25 cellular contexts compared by ENCODE assay signal in the genomic region with DNA sequence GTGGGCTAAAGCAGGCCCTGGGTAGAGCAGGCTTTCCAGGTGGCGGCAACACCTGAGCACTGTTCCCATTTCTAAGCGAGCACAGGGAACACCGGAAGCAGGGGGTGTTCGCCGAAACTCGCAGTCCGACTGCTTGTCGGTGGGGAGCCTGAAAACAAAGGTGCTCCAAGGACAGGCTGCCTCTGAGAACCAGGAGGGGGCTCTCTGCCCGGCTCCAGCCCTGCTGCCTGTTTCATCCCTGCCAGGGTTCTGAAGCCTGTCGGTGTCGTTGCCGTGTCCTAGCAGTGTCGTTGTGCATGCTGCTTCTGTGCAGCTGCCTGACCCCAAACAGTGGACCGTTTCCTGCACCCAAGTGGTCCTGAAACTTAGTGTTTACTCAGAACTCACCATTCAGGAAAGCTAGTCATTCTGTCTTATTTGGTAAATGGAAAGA. TPM values are rescaled to one million over a fixed set of nuclear protein-coding genes. Genes with fewer than 3 reads are reported as not detected.
DNase-seq lines count a peak whose midpoint lies in the region; ATAC-seq, FAIRE-seq and TF ChIP-seq lines count a peak whose summit lies in the region.
"Had no signal": no experiment of that assay in that cellular context is flagged by ENCODE, and none has a peak within 500 bp of the region (broad histone marks: within the 10 kb centered on the region; RNA-seq: fewer than 3 reads in every experiment).

No MANE protein-coding gene starts in this region.

- H3K27me3 ChIP-seq in GM12878 (replicated peaks in 1 of 2; ENCODE audit: control insufficient read depth in 2 of 2, insufficient read depth in 2 of 2, low read length in 1 of 2) (no peaks in the 10 kb centered on the region), adrenal gland (no peaks in the 10 kb centered on the region)
- H3K27me3 ChIP-seq: neutrophil, SJCRH30 had no signal

- H3K9ac ChIP-seq in GM12878 (ENCODE audit: control insufficient read depth, insufficient read depth, low read length), result no peak overlapping the region

- no peaks in the 10 kb centered on the region for H3K27me3 Mint-ChIP-seq in activated naive CD4-positive, alpha-beta T cell treated with anti-CD3 and anti-CD28 coated beads for 36 hours (ENCODE audit: low read depth)
- no peaks in the 10 kb centered on the region for H3K27me3 Mint-ChIP-seq in activated naive CD4-positive, alpha-beta T cell treated with anti-CD3 and anti-CD28 coated beads, Interleukin-2, amount 10 ng/mL, durations not matched to agents 7 days and 5 days
- H3K27me3 Mint-ChIP-seq: B cell; stimulated activated naive CD8-positive, alpha-beta T cell treated with anti-CD3 and anti-CD28 coated beads, Interleukin-15, Interleukin-2, amounts not matched to agents 100 ng/mL and 50 ng/mL, for 24 hours; T-cell had no signal

- no peaks in the 10 kb centered on the region for H3K9me3 Mint-ChIP-seq in activated naive CD4-positive, alpha-beta T cell treated with anti-CD3 and anti-CD28 coated beads for 36 hours
- no peaks in the 10 kb centered on the region for H3K9me3 Mint-ChIP-seq in activated naive CD4-positive, alpha-beta T cell treated with anti-CD3 and anti-CD28 coated beads, Interleukin-2, amount 10 ng/mL, durations not matched to agents 7 days and 5 days
- H3K9me3 Mint-ChIP-seq: CD8-positive, alpha-beta memory T cell; stimulated activated naive CD8-positive, alpha-beta T cell treated with anti-CD3 and anti-CD28 coated beads, Interleukin-15, Interleukin-2, amounts not matched to agents 100 ng/mL and 50 ng/mL, for 24 hours; T-cell had no signal

- no peak for TF ChIP-seq RAD21 in GM12878 (IDR thresholded peaks at IDR 0.05; ENCODE audit: insufficient read depth, low read depth, low read length)

- H3K4me1 Mint-ChIP-seq in activated naive CD4-positive, alpha-beta T cell treated with anti-CD3 and anti-CD28 coated beads for 36 hours (ENCODE audit: low read depth), result no peaks in the 10 kb centered on the region
- H3K4me1 Mint-ChIP-seq in activated naive CD4-positive, alpha-beta T cell treated with anti-CD3 and anti-CD28 coated beads, Interleukin-2, amount 10 ng/mL, durations not matched to agents 7 days and 5 days, result no peaks in the 10 kb centered on the region
- H3K4me1 Mint-ChIP-seq: B cell; CD8-positive, alpha-beta memory T cell; T-cell had no signal

- DNase-seq in activated naive CD4-positive, alpha-beta T cell treated with anti-CD3 and anti-CD28 coated beads for 36 hours, result no peak
- DNase-seq in activated naive CD4-positive, alpha-beta T cell treated with anti-CD3 and anti-CD28 coated beads, Interleukin-2, amount 10 ng/mL, durations not matched to agents 7 days and 5 days, result no peak
- DNase-seq in GM12878 (ENCODE audit: low read depth, low spot score), result no peak
- peak; percentile 56 for DNase-seq in iPS-NIHi7 (ENCODE audit: extremely low spot score)
- no peak for DNase-seq in adrenal gland
- no peak for DNase-seq in KG1 (lab: John Stamatoyannopoulos, UW)
- DNase-seq: activated CD8-positive, alpha-beta T cell treated with anti-CD3 and anti-CD28 coated beads, Interleukin-2, amount 10 ng/mL, durations not matched to agents 7 days and 5 days; activated naive CD4-positive, alpha-beta T cell treated with Interleukin-2 at 50 U/mL for 16 hours; amniotic stem cell; CD8-positive, alpha-beta memory T cell; left colon; mammary epithelial cell; NCI-H146; NCI-H2107; NCI-H446; NCI-H774; SJCRH30; stimulated activated CD4-positive, alpha-beta T cell treated with anti-CD3 and anti-CD28 coated beads, Interleukin-15, amount 100 ng/mL, for 24 hours; T-cell had no signal

- CTCF ChIA-PET in activated naive CD4-positive, alpha-beta T cell treated with anti-CD3 and anti-CD28 coated beads for 36 hours (lab: Charles Lee), result interaction anchor here (0.7 to 1.2 kb wide), 2 partner anchors 126 to 317 kb away, joined by 3 read pairs; no protein-coding TSS in a partner anchor
- CTCF ChIA-PET in activated naive CD4-positive, alpha-beta T cell treated with anti-CD3 and anti-CD28 coated beads, Interleukin-2, amount 10 ng/mL, durations not matched to agents 7 days and 5 days (lab: Charles Lee), result no interaction called here
- CTCF ChIA-PET in GM12878 (lab: Yijun Ruan, JAX), result no interaction called here

- 83% methylated on average over 14 of the region's 14 CpGs for WGBS in GM12878 (ENCODE audit: insufficient coverage, insufficient replicate concordance, low lambda C conversion rate, missing lambda C conversion rate)
- WGBS in adrenal gland, 4 donors, result 68 to 85% (median 82%) methylated on average over 6 to 14 of the region's 14 CpGs

- no peak overlapping the region for H2AFZ ChIP-seq in GM12878 (ENCODE audit: control insufficient read depth, low read depth, low read length)

- TF ChIP-seq POLR2A in GM12878 (IDR thresholded peaks at IDR 0.05; ENCODE audit: low read depth, low read length), result no peak
- TF ChIP-seq POLR2A in adrenal gland (IDR thresholded peaks at IDR 0.05), result no peak

- no peaks in the 10 kb centered on the region for H4K20me1 ChIP-seq in GM12878 (ENCODE audit: control insufficient read depth, insufficient read depth)

- H3K4me3 ChIP-seq in GM12878, result no peak overlapping the region
- H3K4me3 ChIP-seq in adrenal gland, result no peak overlapping the region
- H3K4me3 ChIP-seq: prostate gland, SJCRH30 had no signal

- no peak for TF ChIP-seq EP300 in GM12878 (IDR thresholded peaks at IDR 0.05; ENCODE audit: borderline replicate concordance in 1 of 2, control insufficient read depth in 1 of 2, low read depth in 2 of 2, low read length in 2 of 2)

- no TSS peak for BruUV-seq in GM12878 (replicated peaks; lab: Mats Ljungman, UMichigan)

- no peak overlapping the region for H3K4me2 ChIP-seq in GM12878 (ENCODE audit: control insufficient read depth, insufficient read depth)

- peaks cover 32% of the 10 kb centered on the region for H3K36me3 Mint-ChIP-seq in activated naive CD4-positive, alpha-beta T cell treated with anti-CD3 and anti-CD28 coated beads for 36 hours (ENCODE audit: low read depth)
- peaks cover 50% of the 10 kb centered on the region for H3K36me3 Mint-ChIP-seq in activated naive CD4-positive, alpha-beta T cell treated with anti-CD3 and anti-CD28 coated beads, Interleukin-2, amount 10 ng/mL, durations not matched to agents 7 days and 5 days

- no peak for ATAC-seq in GM12878
- ATAC-seq in HG03432 (IDR thresholded peaks at IDR 0.05; ENCODE audit: unreplicated experiment), result no peak
- ATAC-seq: activated CD4-positive, CD25-positive, alpha-beta regulatory T cell treated with anti-CD3 and anti-CD28 coated beads, Interleukin-2, amount 50 U/mL, for 24 hours; activated CD8-positive, alpha-beta T cell treated with anti-CD3 and anti-CD28 coated beads, Interleukin-2, amount 10 ng/mL, durations not matched to agents 7 days and 5 days; left colon; T-cell had no signal

- H3K27ac ChIP-seq in GM12878 (ENCODE audit: control insufficient read depth, insufficient read depth), result no peak overlapping the region
- no peak overlapping the region for H3K27ac ChIP-seq in adrenal gland
- H3K27ac ChIP-seq: neutrophil, prostate gland, SJCRH30 had no signal

- in situ Hi-C loops in GM12878 (cut with MboI), result no loop called here

- RAD21 ChIA-PET in GM12878 (lab: Charles Lee; ENCODE audit: unreplicated experiment), result interaction anchor here (0.7 kb wide), 1 partner anchor 125 kb away, joined by 3 read pairs; no protein-coding TSS in a partner anchor

- H3K27ac Mint-ChIP-seq in activated naive CD4-positive, alpha-beta T cell treated with anti-CD3 and anti-CD28 coated beads for 36 hours, result peak overlapping the region; percentile 35
- no peak overlapping the region for H3K27ac Mint-ChIP-seq in activated naive CD4-positive, alpha-beta T cell treated with anti-CD3 and anti-CD28 coated beads, Interleukin-2, amount 10 ng/mL, durations not matched to agents 7 days and 5 days
- H3K27ac Mint-ChIP-seq: activated CD8-positive, alpha-beta T cell treated with anti-CD3 and anti-CD28 coated beads, Interleukin-2, amount 10 ng/mL, durations not matched to agents 7 days and 5 days; B cell; stimulated activated naive CD8-positive, alpha-beta T cell treated with anti-CD3 and anti-CD28 coated beads, Interleukin-15, Interleukin-2, amounts not matched to agents 100 ng/mL and 50 ng/mL, for 24 hours; T-cell had no signal

- no peak overlapping the region for H3K4me3 Mint-ChIP-seq in activated naive CD4-positive, alpha-beta T cell treated with anti-CD3 and anti-CD28 coated beads for 36 hours
- no peak overlapping the region for H3K4me3 Mint-ChIP-seq in activated naive CD4-positive, alpha-beta T cell treated with anti-CD3 and anti-CD28 coated beads, Interleukin-2, amount 10 ng/mL, durations not matched to agents 7 days and 5 days
- H3K4me3 Mint-ChIP-seq: activated CD8-positive, alpha-beta T cell treated with anti-CD3 and anti-CD28 coated beads, Interleukin-2, amount 10 ng/mL, durations not matched to agents 7 days and 5 days; B cell; CD8-positive, alpha-beta memory T cell; stimulated activated naive CD8-positive, alpha-beta T cell treated with anti-CD3 and anti-CD28 coated beads, Interleukin-15, Interleukin-2, amounts not matched to agents 100 ng/mL and 50 ng/mL, for 24 hours; T-cell had no signal

- peak; percentile 47 for FAIRE-seq in GM12878 (lab: Jason Lieb, UNC)

- H3K79me2 ChIP-seq in GM12878 (ENCODE audit: control insufficient read depth, insufficient read depth, low read length), result no peaks in the 10 kb centered on the region

- H3K36me3 ChIP-seq in GM12878 (ENCODE audit: control insufficient read depth in 2 of 2, insufficient read depth in 2 of 2, low read length in 1 of 2) (peaks cover 24 to 67% of the 10 kb centered on the region in 2 experiments), adrenal gland (replicated peaks in 1 of 2) (peaks cover 0 to 72% of the 10 kb centered on the region in 2 donors)

- H3K4me1 ChIP-seq in GM12878 (ENCODE audit: control insufficient read depth, insufficient read depth, low read length) (no peaks in the 10 kb centered on the region), adrenal gland (replicated peaks in 1 of 2) (no peaks in the 10 kb centered on the region)
- H3K4me1 ChIP-seq: prostate gland, SJCRH30 had no signal

- TF ChIP-seq CTCF in GM12878 (IDR thresholded peaks at IDR 0.05 in 2 of 3, conservative IDR thresholded peaks at IDR 0.05 in 1 of 3; ENCODE audit: control insufficient read depth in 2 of 3, extremely low read depth in 1 of 3, insufficient read depth in 1 of 3, low read depth in 3 of 3, low read length in 3 of 3) (no peak), adrenal gland (IDR thresholded peaks at IDR 0.05) (no peak)

- H3K9me3 ChIP-seq in GM12878 (replicated peaks; ENCODE audit: control insufficient read depth, insufficient read depth, low read length), result no peaks in the 10 kb centered on the region
- H3K9me3 ChIP-seq in adrenal gland (replicated peaks in 1 of 3), result no peaks in the 10 kb centered on the region
- H3K9me3 ChIP-seq: neutrophil, prostate gland, SJCRH30 had no signal

- SMC1A ChIA-PET in GM12878 (lab: Charles Lee; ENCODE audit: uncharacterized antibody, unreplicated experiment), result no interaction called here

- POLR2A ChIA-PET in GM12878 (lab: Charles Lee), result interaction anchor here (0.6 kb wide), 1 partner anchor 19 kb away, joined by 3 read pairs; no protein-coding TSS in a partner anchor

- intact Hi-C loops in activated naive CD4-positive, alpha-beta T cell treated with anti-CD3 and anti-CD28 coated beads for 36 hours (cut with micrococcal nuclease), result no loop called here
- intact Hi-C loops in GM12878 (cut with micrococcal nuclease; ENCODE audit: unreplicated experiment) (no loop called here), adrenal gland (cut with DNase I) (no loop called here)

RNA-seq across cellular contexts. Expression of gene CCNK, which starts 21.8 kb away (rescaled TPM):
- total RNA-seq in activated naive CD4-positive, alpha-beta T cell treated with anti-CD3 and anti-CD28 coated beads for 36 hours, result 10 to 100 TPM; 90.7 to 99.0 TPM
- total RNA-seq in GM12878 (2013; cell fraction: nucleolus; rRNA removed), result 120 and 141 TPM in 2 replicates
- total RNA-seq in GM12878 (2014; rRNA removed) (22.4 and 23.1 TPM in 2 replicates), GM12878 (2014; rRNA removed; fragmentation: Illumina TruSeq; extraction: Trizol) (14.1 and 18.3 TPM in 2 replicates), GM12878 (2021) (74.6 and 83.1 TPM in 2 replicates), adrenal gland (10 to 100 TPM in 7 of 8 donors, 1 to 10 TPM in 1; 9.9 to 39.5 (median 27.6) TPM)
- 38.0 TPM for polyA plus RNA-seq in GM12878 (2011; ENCODE audit: low read depth)
- polyA plus RNA-seq in GM12878 (2011; rRNA removed) (10.0 and 10.8 TPM in 2 replicates), GM12878 (2014; fragmentation: Illumina TruSeq; extraction: Trizol) (85.1 and 88.0 TPM in 2 replicates), GM12878 (2014; fragmentation: Nextera tagmentation; extraction: Ambion mirVana) (10 to 100 TPM; 15.5 to 21.2 TPM), GM12878 (2014; rRNA removed) (22.5 TPM in 2 replicates), GM12878 (2016; fragmentation: Nextera tagmentation; extraction: Ambion mirVana) (10 to 100 TPM; 31.2 to 32.6 TPM), adrenal gland (10 to 100 TPM; 12.2 to 44.3 (median 13.0) TPM)
- 19.7 and 25.6 TPM in 2 replicates for polyA plus RNA-seq in GM12878 (2011; cell fraction: cytosol; rRNA removed)
- polyA plus RNA-seq in GM12878 (2011; cell fraction: nucleus; rRNA removed), result 24.8 and 29.0 TPM in 2 replicates
- polyA plus RNA-seq in GM12878 (2012), result 53.6 and 58.8 TPM in 2 replicates
- 24.2 and 25.2 TPM in 2 replicates for polyA minus RNA-seq in GM12878 (2011; rRNA and poly(A)+ RNA removed)
- 19.4 and 24.3 TPM in 2 replicates for polyA minus RNA-seq in GM12878 (2011; cell fraction: cytosol; rRNA and poly(A)+ RNA removed)
- 33.4 and 37.2 TPM in 2 replicates for polyA minus RNA-seq in GM12878 (2011; cell fraction: nucleus; rRNA and poly(A)+ RNA removed)

RNA-seq across cellular contexts. Expression of gene SETD3, which starts 22.3 kb away (rescaled TPM):
- 10 to 100 TPM; 43.3 to 48.1 TPM for total RNA-seq in activated naive CD4-positive, alpha-beta T cell treated with anti-CD3 and anti-CD28 coated beads for 36 hours
- total RNA-seq in GM12878 (2013; cell fraction: nucleolus; rRNA removed), result 33.3 and 35.2 TPM in 2 replicates
- 31.4 and 39.8 TPM in 2 replicates for total RNA-seq in GM12878 (2014; rRNA removed)
- total RNA-seq in GM12878 (2014; rRNA removed; fragmentation: Illumina TruSeq; extraction: Trizol), result 43.9 and 44.1 TPM in 2 replicates
- total RNA-seq in GM12878 (2021), result 39.7 and 40.2 TPM in 2 replicates
- 15.2 TPM for polyA plus RNA-seq in GM12878 (2011; ENCODE audit: low read depth)
- polyA plus RNA-seq in GM12878 (2011; rRNA removed), result 32.0 and 32.1 TPM in 2 replicates
- polyA plus RNA-seq in GM12878 (2011; cell fraction: cytosol; rRNA removed), result 20.6 and 23.2 TPM in 2 replicates
- polyA plus RNA-seq in GM12878 (2011; cell fraction: nucleus; rRNA removed), result 17.7 and 17.9 TPM in 2 replicates
- polyA plus RNA-seq in GM12878 (2012), result 18.2 and 22.5 TPM in 2 replicates
- 42.6 and 49.4 TPM in 2 replicates for polyA plus RNA-seq in GM12878 (2014; fragmentation: Illumina TruSeq; extraction: Trizol)
- polyA plus RNA-seq in GM12878 (2014; fragmentation: Nextera tagmentation; extraction: Ambion mirVana), result 10 to 100 TPM; 11.3 to 17.3 TPM
- polyA plus RNA-seq in GM12878 (2014; rRNA removed), result 23.5 and 33.3 TPM in 2 replicates
- polyA plus RNA-seq in GM12878 (2016; fragmentation: Nextera tagmentation; extraction: Ambion mirVana), result 10 to 100 TPM; 41.3 to 44.2 TPM
- 35.9 and 41.7 TPM in 2 replicates for polyA minus RNA-seq in GM12878 (2011; rRNA and poly(A)+ RNA removed)
- polyA minus RNA-seq in GM12878 (2011; cell fraction: cytosol; rRNA and poly(A)+ RNA removed), result 24.3 and 27.6 TPM in 2 replicates
- polyA minus RNA-seq in GM12878 (2011; cell fraction: nucleus; rRNA and poly(A)+ RNA removed), result 16.4 and 22.9 TPM in 2 replicates
- 10 to 100 TPM; 34.6 to 58.6 (median 47.3) TPM for total RNA-seq in adrenal gland
- 10 to 100 TPM; 23.1 to 56.8 (median 23.9) TPM for polyA plus RNA-seq in adrenal gland
